In genomic region chrX:68588653-68589371, GRCh38 we compare ENCODE assay signal across 1 cellular context.
A peak's percentile ranks its signal among the peaks of the same experiment; 100 is the strongest.
TF ChIP-seq lines count a peak whose summit lies in the region.

No MANE protein-coding gene starts in this region.

TF ChIP-seq in K562, 482 proteins besides CTCF, POLR2A, EP300 and RAD21 (continued from another document and continues in another):
- TF ChIP-seq MGA (IDR thresholded peaks at IDR 0.05) (no peak), XRCC5 (IDR thresholded peaks at IDR 0.05; ENCODE audit: low read depth, low read length) (no peak), BACH1 (tag; IDR thresholded peaks at IDR 0.05) (peak; percentile 33; the same call in 1 of the 2 replicates), SRSF9 (IDR thresholded peaks at IDR 0.05; ENCODE audit: borderline replicate concordance, low read depth, low read length) (no peak), SRSF1 (IDR thresholded peaks at IDR 0.05; ENCODE audit: low read depth, low read length) (no peak), CUX1 (CRISPR knock-in tag; IDR thresholded peaks at IDR 0.05) (no peak), PURB (CRISPR knock-in tag; IDR thresholded peaks at IDR 0.05; ENCODE audit: low read depth) (no peak), RBM15 (IDR thresholded peaks at IDR 0.05; ENCODE audit: insufficient read depth, low read length) (no peak), RBM39 (optimal IDR thresholded peaks at IDR 0.05; ENCODE audit: low read depth, low read length) (no peak), ZNF57 (CRISPR knock-in tag; IDR thresholded peaks at IDR 0.05) (no peak), CXXC5 (CRISPR knock-in tag; IDR thresholded peaks at IDR 0.05) (peak; percentile 13; the same call in 1 of the 2 replicates), ARID2 (IDR thresholded peaks at IDR 0.05) (no peak), JUN (IDR thresholded peaks at IDR 0.05; ENCODE audit: borderline replicate concordance, low read depth, low read length) (no peak), JUN (CRISPR knock-in tag; IDR thresholded peaks at IDR 0.05; ENCODE audit: borderline replicate concordance) (no peak), MAFF (IDR thresholded peaks at IDR 0.05; ENCODE audit: low read length) (peak; percentile 78), ZNF699 (CRISPR knock-in tag; IDR thresholded peaks at IDR 0.05; ENCODE audit: insufficient replicate concordance) (no peak), PRPF4 (IDR thresholded peaks at IDR 0.05; ENCODE audit: insufficient read depth, low read depth, low read length, poor library complexity, severe bottlenecking) (no peak), NONO (IDR thresholded peaks at IDR 0.05; ENCODE audit: low read depth in 2 of 2, low read length in 1 of 2) (no peak), THRAP3 (IDR thresholded peaks at IDR 0.05; ENCODE audit: borderline replicate concordance) (no peak), RBM22 (IDR thresholded peaks at IDR 0.05; ENCODE audit: low read depth, low read length, poor library complexity, severe bottlenecking) (no peak), HDAC8 (tag; IDR thresholded peaks at IDR 0.05) (no peak), EGR1 (conservative IDR thresholded peaks at IDR 0.05) (no peak), CEBPZ (IDR thresholded peaks at IDR 0.05; ENCODE audit: borderline replicate concordance, low read depth, low read length) (no peak), PML (IDR thresholded peaks at IDR 0.05; ENCODE audit: low read length) (no peak), NRF1 (conservative IDR thresholded peaks at IDR 0.05 in 1 of 2, IDR thresholded peaks at IDR 0.05 in 1 of 2) (no peak), ZNF212 (CRISPR knock-in tag; IDR thresholded peaks at IDR 0.05) (no peak), ZBTB8A (IDR thresholded peaks at IDR 0.05; ENCODE audit: partially characterized antibody) (no peak), SIN3B (IDR thresholded peaks at IDR 0.05; ENCODE audit: low read depth) (no peak)
- TF ChIP-seq, protein P1, sequence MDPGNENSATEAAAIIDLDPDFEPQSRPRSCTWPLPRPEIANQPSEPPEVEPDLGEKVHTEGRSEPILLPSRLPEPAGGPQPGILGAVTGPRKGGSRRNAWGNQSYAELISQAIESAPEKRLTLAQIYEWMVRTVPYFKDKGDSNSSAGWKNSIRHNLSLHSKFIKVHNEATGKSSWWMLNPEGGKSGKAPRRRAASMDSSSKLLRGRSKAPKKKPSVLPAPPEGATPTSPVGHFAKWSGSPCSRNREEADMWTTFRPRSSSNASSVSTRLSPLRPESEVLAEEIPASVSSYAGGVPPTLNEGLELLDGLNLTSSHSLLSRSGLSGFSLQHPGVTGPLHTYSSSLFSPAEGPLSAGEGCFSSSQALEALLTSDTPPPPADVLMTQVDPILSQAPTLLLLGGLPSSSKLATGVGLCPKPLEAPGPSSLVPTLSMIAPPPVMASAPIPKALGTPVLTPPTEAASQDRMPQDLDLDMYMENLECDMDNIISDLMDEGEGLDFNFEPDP (CRISPR knock-in tag; IDR thresholded peaks at IDR 0.05), result no peak
- TF ChIP-seq, protein P2, sequence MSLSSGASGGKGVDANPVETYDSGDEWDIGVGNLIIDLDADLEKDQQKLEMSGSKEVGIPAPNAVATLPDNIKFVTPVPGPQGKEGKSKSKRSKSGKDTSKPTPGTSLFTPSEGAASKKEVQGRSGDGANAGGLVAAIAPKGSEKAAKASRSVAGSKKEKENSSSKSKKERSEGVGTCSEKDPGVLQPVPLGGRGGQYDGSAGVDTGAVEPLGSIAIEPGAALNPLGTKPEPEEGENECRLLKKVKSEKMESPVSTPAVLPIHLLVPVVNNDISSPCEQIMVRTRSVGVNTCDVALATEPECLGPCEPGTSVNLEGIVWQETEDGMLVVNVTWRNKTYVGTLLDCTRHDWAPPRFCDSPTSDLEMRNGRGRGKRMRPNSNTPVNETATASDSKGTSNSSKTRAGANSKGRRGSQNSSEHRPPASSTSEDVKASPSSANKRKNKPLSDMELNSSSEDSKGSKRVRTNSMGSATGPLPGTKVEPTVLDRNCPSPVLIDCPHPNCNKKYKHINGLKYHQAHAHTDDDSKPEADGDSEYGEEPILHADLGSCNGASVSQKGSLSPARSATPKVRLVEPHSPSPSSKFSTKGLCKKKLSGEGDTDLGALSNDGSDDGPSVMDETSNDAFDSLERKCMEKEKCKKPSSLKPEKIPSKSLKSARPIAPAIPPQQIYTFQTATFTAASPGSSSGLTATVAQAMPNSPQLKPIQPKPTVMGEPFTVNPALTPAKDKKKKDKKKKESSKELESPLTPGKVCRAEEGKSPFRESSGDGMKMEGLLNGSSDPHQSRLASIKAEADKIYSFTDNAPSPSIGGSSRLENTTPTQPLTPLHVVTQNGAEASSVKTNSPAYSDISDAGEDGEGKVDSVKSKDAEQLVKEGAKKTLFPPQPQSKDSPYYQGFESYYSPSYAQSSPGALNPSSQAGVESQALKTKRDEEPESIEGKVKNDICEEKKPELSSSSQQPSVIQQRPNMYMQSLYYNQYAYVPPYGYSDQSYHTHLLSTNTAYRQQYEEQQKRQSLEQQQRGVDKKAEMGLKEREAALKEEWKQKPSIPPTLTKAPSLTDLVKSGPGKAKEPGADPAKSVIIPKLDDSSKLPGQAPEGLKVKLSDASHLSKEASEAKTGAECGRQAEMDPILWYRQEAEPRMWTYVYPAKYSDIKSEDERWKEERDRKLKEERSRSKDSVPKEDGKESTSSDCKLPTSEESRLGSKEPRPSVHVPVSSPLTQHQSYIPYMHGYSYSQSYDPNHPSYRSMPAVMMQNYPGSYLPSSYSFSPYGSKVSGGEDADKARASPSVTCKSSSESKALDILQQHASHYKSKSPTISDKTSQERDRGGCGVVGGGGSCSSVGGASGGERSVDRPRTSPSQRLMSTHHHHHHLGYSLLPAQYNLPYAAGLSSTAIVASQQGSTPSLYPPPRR (CRISPR knock-in tag; IDR thresholded peaks at IDR 0.05; ENCODE audit: borderline replicate concordance), result no peak
